4 cellular contexts compared by ENCODE assay signal in the genomic region with DNA sequence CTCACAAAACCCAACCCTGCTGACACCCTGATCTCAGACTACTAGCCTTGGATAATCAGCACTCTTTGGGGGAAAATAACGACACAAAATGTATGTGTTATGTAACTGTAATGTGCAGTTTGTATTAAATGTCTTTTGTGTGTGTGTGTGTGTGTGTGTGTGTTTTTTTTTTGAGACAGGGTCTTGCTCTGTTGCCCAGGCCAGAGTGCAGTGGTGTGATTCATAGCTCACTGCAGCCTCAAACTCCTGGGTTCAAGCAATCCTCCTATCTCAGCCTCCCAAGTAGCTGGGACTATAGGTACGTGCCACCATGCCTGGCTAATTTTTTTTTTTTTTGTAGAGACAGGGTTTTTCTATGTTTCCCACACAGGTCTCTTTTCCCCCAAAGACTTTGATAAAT. TPM values are rescaled to one million over a fixed set of nuclear protein-coding genes. Genes with fewer than 3 reads are reported as not detected.
"Had no signal": no experiment of that assay in that cellular context is flagged by ENCODE, and none has a peak within 500 bp of the region (broad histone marks: within the 10 kb centered on the region; RNA-seq: fewer than 3 reads in every experiment).

No MANE protein-coding gene starts in this region.

RNA-seq across cellular contexts. Expression of gene TRIM17, which starts 51.5 kb away (rescaled TPM):
- total RNA-seq: HT-29, HT1080, IMR-90 had no signal
- polyA plus RNA-seq: IgD-negative memory B cell had no signal
